In genomic region chr5:179218586-179219330, GRCh38 we compare ENCODE assay signal across 24 cellular contexts.
"Had no signal": no experiment of that assay in that cellular context is flagged by ENCODE, and none has a peak within 500 bp of the region (broad histone marks: within the 10 kb centered on the region; RNA-seq: fewer than 3 reads in every experiment).

No MANE protein-coding gene starts in this region.

- H3K36me3 Mint-ChIP-seq: immature natural killer cell; memory B cell; natural killer cell treated with Interleukin-12 subunit alpha and Interleukin-12 subunit beta and Interleukin-15 and Interleukin-18, amount 100 ng/mL, for 72 hours; stimulated activated effector memory CD8-positive, alpha-beta T cell treated with anti-CD3 and anti-CD28 coated beads, Interleukin-12 subunit alpha, Interleukin-12 subunit beta, amount 100 ng/mL, for 72 hours had no signal

- H3K4me1 Mint-ChIP-seq: central memory CD8-positive, alpha-beta T cell; immature natural killer cell; memory B cell; stimulated activated effector memory CD8-positive, alpha-beta T cell treated with anti-CD3 and anti-CD28 coated beads, Interleukin-12 subunit alpha, Interleukin-12 subunit beta, amount 100 ng/mL, for 72 hours had no signal

- H3K36me3 ChIP-seq: cardiac muscle cell, neutrophil, sigmoid colon, tibial artery had no signal

- H3K9me3 Mint-ChIP-seq: stimulated activated effector memory CD8-positive, alpha-beta T cell treated with anti-CD3 and anti-CD28 coated beads, Interleukin-12 subunit alpha, Interleukin-12 subunit beta, amount 100 ng/mL, for 72 hours had no signal

- ATAC-seq: stimulated activated naive CD8-positive, alpha-beta T cell treated with anti-CD3 and anti-CD28 coated beads, Interleukin-15, Interleukin-2, amounts not matched to agents 100 U/mL and 50 U/mL, for 24 hours had no signal

- DNase-seq: dermis blood vessel endothelial cell; effector memory CD4-positive, alpha-beta T cell; erythroblast; hypothalamus; immature natural killer cell; islet precursor cell; sigmoid colon; stimulated activated CD4-positive, alpha-beta T cell treated with anti-CD3 and anti-CD28 coated beads, Interleukin-2, amount 100 ng/mL, for 24 hours; stimulated activated CD4-positive, alpha-beta T cell treated with anti-CD3 and anti-CD28 coated beads, Interleukin-4, amount 100 ng/mL, for 24 hours; stimulated activated naive CD8-positive, alpha-beta T cell treated with anti-CD3 and anti-CD28 coated beads, Interleukin-15, Interleukin-2, amounts not matched to agents 100 U/mL and 50 U/mL, for 24 hours; substantia nigra; testis had no signal

- H3K9me3 ChIP-seq: neutrophil, sigmoid colon, testis, tibial artery had no signal

- H3K27ac ChIP-seq: cardiac muscle cell, coronary artery, neutrophil, parathyroid adenoma, sigmoid colon, testis, tibial artery had no signal

- H3K4me1 ChIP-seq: parathyroid adenoma, testis, tibial artery had no signal

- H3K27me3 ChIP-seq: cardiac muscle cell, neutrophil, sigmoid colon, testis, tibial artery had no signal

- H3K4me3 Mint-ChIP-seq: central memory CD8-positive, alpha-beta T cell; immature natural killer cell; memory B cell; natural killer cell treated with Interleukin-12 subunit alpha and Interleukin-12 subunit beta and Interleukin-15 and Interleukin-18, amount 100 ng/mL, for 72 hours; stimulated activated effector memory CD8-positive, alpha-beta T cell treated with anti-CD3 and anti-CD28 coated beads, Interleukin-12 subunit alpha, Interleukin-12 subunit beta, amount 100 ng/mL, for 72 hours; type B pancreatic cell had no signal

- H2AFZ ChIP-seq: parathyroid adenoma had no signal

- H3K27me3 Mint-ChIP-seq: central memory CD8-positive, alpha-beta T cell; natural killer cell treated with Interleukin-12 subunit alpha and Interleukin-12 subunit beta and Interleukin-15 and Interleukin-18, amount 100 ng/mL, for 72 hours had no signal

- H3K4me3 ChIP-seq: cardiac muscle cell, coronary artery, lung, sigmoid colon, testis, tibial artery had no signal

- H3K79me2 ChIP-seq: parathyroid adenoma had no signal

- H3K27ac Mint-ChIP-seq: immature natural killer cell; memory B cell; natural killer cell treated with Interleukin-12 subunit alpha and Interleukin-12 subunit beta and Interleukin-15 and Interleukin-18, amount 100 ng/mL, for 72 hours; progenitor cell of endocrine pancreas; stimulated activated effector memory CD8-positive, alpha-beta T cell treated with anti-CD3 and anti-CD28 coated beads, Interleukin-12 subunit alpha, Interleukin-12 subunit beta, amount 100 ng/mL, for 72 hours; type B pancreatic cell had no signal
